In the genomic region with DNA sequence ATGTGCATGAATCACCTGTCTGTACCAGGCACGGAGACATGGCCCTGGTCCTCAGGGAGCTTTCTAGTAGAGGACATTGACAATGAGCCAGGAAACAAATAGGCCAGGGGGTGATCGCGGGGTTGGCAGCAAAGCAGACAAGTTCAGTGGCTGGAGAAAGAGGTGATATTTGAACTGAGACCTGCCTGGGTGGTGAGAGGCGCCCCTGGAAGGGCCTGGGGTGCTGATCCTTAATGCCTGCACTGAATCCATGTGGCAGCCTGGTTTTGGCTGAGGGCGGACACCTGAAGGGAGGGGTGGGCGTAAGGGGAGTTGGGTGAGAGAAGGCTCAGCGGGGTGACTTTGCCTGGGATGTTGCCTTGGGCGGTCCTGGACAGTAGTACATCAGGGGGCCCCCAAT, we compare ENCODE assay signal across 14 cellular contexts. TPM values are rescaled to one million over a fixed set of nuclear protein-coding genes. Genes with fewer than 3 reads are reported as not detected.
A peak's percentile ranks its signal among the peaks of the same experiment; 100 is the strongest.
DNase-seq lines count a peak whose midpoint lies in the region; ATAC-seq, FAIRE-seq and TF ChIP-seq lines count a peak whose summit lies in the region.
"Had no signal": no experiment of that assay in that cellular context is flagged by ENCODE, and none has a peak within 500 bp of the region (broad histone marks: within the 10 kb centered on the region; RNA-seq: fewer than 3 reads in every experiment).

No MANE protein-coding gene starts in this region.

- H3K23ac ChIP-seq in neuronal stem cell (ENCODE audit: low read depth, low read length, poor library complexity) = peak overlapping the region; percentile 43

- no peaks in the 10 kb centered on the region for H3K27me3 Mint-ChIP-seq in activated B cell treated with CpG ODN at 0.5 μM for 24 hours
- H3K27me3 Mint-ChIP-seq: T-cell had no signal

- H2AK5ac ChIP-seq in neuronal stem cell (ENCODE audit: low read depth, low read length) = no peak overlapping the region

- TF ChIP-seq POLR2A in HepG2 (IDR thresholded peaks at IDR 0.05; ENCODE audit: insufficient read depth in 1 of 2, low read depth in 2 of 2, low read length in 2 of 2) = no peak
- no peak for TF ChIP-seq POLR2A in right lobe of liver (IDR thresholded peaks at IDR 0.05)

- POLR2A ChIA-PET in HepG2 (lab: Yijun Ruan, JAX) (no interaction called here), activated B cell treated with CpG ODN at 0.5 μM for 24 hours (lab: Charles Lee) (interaction anchor here (0.9 to 1.5 kb wide), 4 partner anchors 13 to 505 kb away, joined by 3 to 6 read pairs (median 4); no protein-coding TSS in a partner anchor)

- H3K36me3 ChIP-seq in HepG2 (replicated peaks in 1 of 2; ENCODE audit: control insufficient read depth in 1 of 2, insufficient read depth in 2 of 2, low read length in 2 of 2) (peaks cover 7 to 38% of the 10 kb centered on the region in 2 experiments), right lobe of liver (peaks cover 0 to 16% (median 6%) of the 10 kb centered on the region in 4 donors), neuronal stem cell (replicated peaks in 1 of 2; ENCODE audit: control insufficient read depth in 2 of 2, insufficient read depth in 2 of 2, low read length in 2 of 2) (peaks cover 4 to 61% of the 10 kb centered on the region in 2 donors)

- no peak overlapping the region for H3K4ac ChIP-seq in neuronal stem cell (ENCODE audit: low read length)

- H3K27me3 ChIP-seq in HepG2 (ENCODE audit: control insufficient read depth in 1 of 2, insufficient read depth in 2 of 2, low read length in 2 of 2) = no peaks in the 10 kb centered on the region
- no peaks in the 10 kb centered on the region for H3K27me3 ChIP-seq in right lobe of liver
- no peaks in the 10 kb centered on the region for H3K27me3 ChIP-seq in neuronal stem cell (ENCODE audit: control insufficient read depth in 3 of 3, insufficient read depth in 3 of 3, low read depth in 1 of 3, low read length in 3 of 3)
- H3K27me3 ChIP-seq: SJSA1 had no signal

- H3K4me1 ChIP-seq in HepG2 (ENCODE audit: insufficient read depth, low read length) (no peaks in the 10 kb centered on the region), right lobe of liver (peaks cover 0 to 3% (median 0%) of the 10 kb centered on the region in 4 donors), neuronal stem cell (ENCODE audit: control insufficient read depth in 2 of 2, insufficient read depth in 1 of 2, low read depth in 1 of 2, low read length in 2 of 2) (no peaks in the 10 kb centered on the region)

- no peak overlapping the region for H3K18ac ChIP-seq in neuronal stem cell (ENCODE audit: low read length)

- H2BK120ac ChIP-seq in neuronal stem cell (ENCODE audit: low read depth, low read length) = no peak overlapping the region

- H3K9ac ChIP-seq in HepG2 (ENCODE audit: insufficient read depth, low read depth, low read length) (no peak overlapping the region), neuronal stem cell (ENCODE audit: low read depth, low read length, poor library complexity) (no peak overlapping the region)

- no peak overlapping the region for H2BK5ac ChIP-seq in neuronal stem cell (ENCODE audit: low read length)

- H4K91ac ChIP-seq in neuronal stem cell (ENCODE audit: low read depth, low read length, poor library complexity) = no peak overlapping the region

- H3K4me3 Mint-ChIP-seq in activated B cell treated with CpG ODN at 0.5 μM for 24 hours = no peak overlapping the region
- H3K4me3 Mint-ChIP-seq: CD14-positive monocyte; CD8-positive, alpha-beta memory T cell; T-cell had no signal

- H2AFZ ChIP-seq in HepG2 (ENCODE audit: low read length) (no peak overlapping the region), neuronal stem cell (ENCODE audit: low read length) (no peak overlapping the region)

- peaks cover 41% of the 10 kb centered on the region for H3K36me3 Mint-ChIP-seq in activated B cell treated with CpG ODN at 0.5 μM for 24 hours (ENCODE audit: low read depth)

- no peaks in the 10 kb centered on the region for H3K9me3 Mint-ChIP-seq in activated B cell treated with CpG ODN at 0.5 μM for 24 hours
- H3K9me3 Mint-ChIP-seq: CD14-positive monocyte, T-cell had no signal

- no peak overlapping the region for H4K8ac ChIP-seq in neuronal stem cell (ENCODE audit: low read depth, low read length)

- in situ Hi-C loops in HepG2 (cut with HindIII; ENCODE audit: extremely low pct_ligation_motif_present, low pct_unique_long_range_greater_than_20kb) = loop anchor here (5.0 kb wide), 1 partner anchor 650 kb away; no protein-coding TSS in a partner anchor

- intact Hi-C loops in HepG2 (cut with micrococcal nuclease; ENCODE audit: unreplicated experiment) (loop anchor here (1.0 kb wide), 1 partner anchor 648 kb away; no protein-coding TSS in a partner anchor), right lobe of liver (cut with DNase I) (loop anchor here in 1 of 2 donors (5.0 kb wide), 1 partner anchor 645 kb away; no protein-coding TSS in a partner anchor), activated B cell treated with CpG ODN at 0.5 μM for 24 hours (cut with micrococcal nuclease) (loop anchor here (1.0 to 5.0 kb wide), 5 partner anchors 187 to 648 kb away; a partner anchor contains a TSS)

- CTCF ChIA-PET in HepG2 (lab: Yijun Ruan, JAX; ENCODE audit: low intra/inter-chr PET ratio, low total read pairs) (interaction anchor here (2.2 kb wide), 1 partner anchor 649 kb away, joined by 14 read pairs; no protein-coding TSS in a partner anchor), activated B cell treated with CpG ODN at 0.5 μM for 24 hours (lab: Charles Lee) (interaction anchor here (0.9 to 7.7 kb wide), 24 partner anchors 9 to 981 kb away, joined by 3 to 116 read pairs (median 4); no protein-coding TSS in a partner anchor)

- H3K4me2 ChIP-seq in HepG2 (ENCODE audit: low read depth, low read length) = no peak overlapping the region
- no peak overlapping the region for H3K4me2 ChIP-seq in neuronal stem cell (ENCODE audit: insufficient read depth, low read length, poor library complexity, severe bottlenecking)

- no peak overlapping the region for H3K14ac ChIP-seq in neuronal stem cell (ENCODE audit: low read length)

- ATAC-seq in HepG2 = no peak
- ATAC-seq in right lobe of liver = no peak
- ATAC-seq in activated B cell treated with CpG ODN at 0.5 μM for 24 hours (ENCODE audit: low read depth) = no peak
- ATAC-seq in GM19324 (IDR thresholded peaks at IDR 0.05; ENCODE audit: low FRiP score, unreplicated experiment) = no peak
- ATAC-seq in activated CD4-positive, CD25-positive, alpha-beta regulatory T cell treated with anti-CD3 and anti-CD28 coated beads, Interleukin-2, amount 50 U/mL, for 24 hours = no peak

- H3K79me2 ChIP-seq in HepG2 (ENCODE audit: insufficient read depth, low read length) = no peaks in the 10 kb centered on the region

- H3K4me3 ChIP-seq in HepG2 (replicated peaks in 1 of 3; ENCODE audit: insufficient read depth in 1 of 3, low read depth in 2 of 3, low read length in 3 of 3) (no peak overlapping the region), right lobe of liver (no peak overlapping the region), neuronal stem cell (ENCODE audit: low read length in 2 of 2) (no peak overlapping the region)
- H3K4me3 ChIP-seq: SJSA1 had no signal

- H3K79me1 ChIP-seq in neuronal stem cell (ENCODE audit: low read depth, low read length) = no peaks in the 10 kb centered on the region

- DNase-seq in HepG2 (ENCODE audit: low spot score) = no peak
- no peak for DNase-seq in right lobe of liver
- DNase-seq in activated B cell treated with CpG ODN at 0.5 μM for 24 hours = no peak
- no peak for DNase-seq in neuronal stem cell (ENCODE audit: low spot score)
- DNase-seq in substantia nigra (lab: John Stamatoyannopoulos, UW) = no peak
- no peak for DNase-seq in HPDE6-E6E7 (ENCODE audit: extremely low spot score)
- DNase-seq: DMS 273 treated with DMSO at 0.1 percent for 48 hours had no signal

- H2BK15ac ChIP-seq in neuronal stem cell (ENCODE audit: low read length) = no peak overlapping the region

- peak overlapping the region; percentile 38 for H3K27ac Mint-ChIP-seq in activated B cell treated with CpG ODN at 0.5 μM for 24 hours
- H3K27ac Mint-ChIP-seq: T-cell had no signal

- FAIRE-seq in HepG2 (lab: Jason Lieb, UNC) = no peak
- FAIRE-seq: HTR-8/SVneo had no signal

- TF ChIP-seq EP300 in HepG2 (IDR thresholded peaks at IDR 0.05; ENCODE audit: low read depth in 2 of 2, low read length in 2 of 2) (no peak), HepG2 (CRISPR knock-in tag; IDR thresholded peaks at IDR 0.05; ENCODE audit: borderline replicate concordance) (no peak)

- WGBS in HepG2 (ENCODE audit: low lambda C conversion rate) = 97% methylated on average over 8 of the region's 8 CpGs
- 58% methylated on average over 2 of the region's 8 CpGs for WGBS in right lobe of liver (ENCODE audit: insufficient coverage, low coverage, low lambda C conversion rate, missing lambda C conversion rate)
- WGBS in neuronal stem cell (ENCODE audit: extremely low coverage in 2 of 2, insufficient read length in 2 of 2, insufficient replicate concordance in 1 of 2), 2 donors = no CpG with 5 or more reads among the region's 8 CpGs

- peaks cover 11% of the 10 kb centered on the region for H3K4me1 Mint-ChIP-seq in activated B cell treated with CpG ODN at 0.5 μM for 24 hours

- no peaks in the 10 kb centered on the region for H4K20me1 ChIP-seq in HepG2 (ENCODE audit: insufficient read depth, low read length)

- H3K27ac ChIP-seq in HepG2 (ENCODE audit: extremely low read length, insufficient read depth, low read length) (no peak overlapping the region), right lobe of liver (no peak overlapping the region), neuronal stem cell (replicated peaks; ENCODE audit: low read length) (no peak overlapping the region), substantia nigra (ENCODE audit: low read depth, low read length, poor library complexity, severe bottlenecking) (peak overlapping the region; percentile 50)
- H3K27ac ChIP-seq: SJSA1 had no signal

- TF ChIP-seq RAD21 in HepG2 (CRISPR knock-in tag; IDR thresholded peaks at IDR 0.05) = no peak

- BruUV-seq in HepG2 (replicated peaks; lab: Mats Ljungman, UMichigan) = no TSS peak

- no peak overlapping the region for H2BK12ac ChIP-seq in neuronal stem cell (ENCODE audit: low read length)

- no peak for TF ChIP-seq CTCF in HepG2 (CRISPR knock-in tag; IDR thresholded peaks at IDR 0.05)
- no peak for TF ChIP-seq CTCF in right lobe of liver (IDR thresholded peaks at IDR 0.05)
- TF ChIP-seq CTCF in activated B cell treated with CpG ODN at 0.5 μM for 24 hours (IDR thresholded peaks at IDR 0.05) = no peak

- no peaks in the 10 kb centered on the region for H3K9me3 ChIP-seq in HepG2 (ENCODE audit: low read length)
- no peaks in the 10 kb centered on the region for H3K9me3 ChIP-seq in right lobe of liver
- no peaks in the 10 kb centered on the region for H3K9me3 ChIP-seq in neuronal stem cell (replicated peaks in 1 of 2; ENCODE audit: control insufficient read depth in 2 of 2, insufficient read depth in 1 of 2, low read depth in 1 of 2, low read length in 2 of 2)
- H3K9me3 ChIP-seq: SJSA1 had no signal

RNA-seq across cellular contexts. Expression of a gene that starts 35.9 kb away (rescaled TPM):
- total RNA-seq in HepG2 (2016; rRNA removed; fragmentation: Illumina TruSeq; extraction: Trizol) (17.6 and 17.9 TPM in 2 replicates), right lobe of liver (1 to 10 TPM; 3.7 to 7.6 (median 3.9) TPM), activated B cell treated with CpG ODN at 0.5 μM for 24 hours (17.4 and 21.8 TPM in 2 replicates)
- 1.1 and 1.6 TPM in 2 replicates for total RNA-seq in HepG2 (2016; cell fraction: cytosol; rRNA removed; fragmentation: Illumina TruSeq; extraction: Trizol; ENCODE audit: low read depth)
- total RNA-seq in HepG2 (2016; cell fraction: insoluble cytoplasmic fraction; rRNA removed; fragmentation: Illumina TruSeq; extraction: Trizol) = 17.2 and 17.6 TPM in 2 replicates
- total RNA-seq in HepG2 (2016; cell fraction: membrane; rRNA removed; fragmentation: Illumina TruSeq; extraction: Trizol) = 4.1 and 4.2 TPM in 2 replicates
- total RNA-seq in HepG2 (2016; cell fraction: nucleus; rRNA removed; fragmentation: Illumina TruSeq; extraction: Trizol) = 18.1 and 23.3 TPM in 2 replicates
- polyA plus RNA-seq in HepG2 (2011; rRNA removed) = 3.9 and 4.0 TPM in 2 replicates
- polyA plus RNA-seq in HepG2 (2011; cell fraction: cytosol; rRNA removed) = 3.3 and 4.5 TPM in 2 replicates
- polyA plus RNA-seq in HepG2 (2011; cell fraction: nucleus; rRNA removed) = 5.7 and 6.2 TPM in 2 replicates
- polyA plus RNA-seq in HepG2 (2012) = 4.1 and 5.4 TPM in 2 replicates
- polyA plus RNA-seq in HepG2 (2016; cell fraction: cytosol; fragmentation: Illumina TruSeq; extraction: Trizol; ENCODE audit: low read depth) = 0.28 and 0.29 TPM in 2 replicates
- 8.1 and 9.3 TPM in 2 replicates for polyA plus RNA-seq in HepG2 (2016; cell fraction: insoluble cytoplasmic fraction; fragmentation: Illumina TruSeq; extraction: Trizol; ENCODE audit: low read depth)
- polyA plus RNA-seq in HepG2 (2016; cell fraction: membrane; fragmentation: Illumina TruSeq; extraction: Trizol; ENCODE audit: low read depth) = 0.63 and 0.86 TPM in 2 replicates
- polyA plus RNA-seq in HepG2 (2016; cell fraction: nucleus; fragmentation: Illumina TruSeq; extraction: Trizol; ENCODE audit: insufficient read depth, low read depth) = 15.0 and 20.4 TPM in 2 replicates
- 21.0 and 54.3 TPM in 2 replicates for polyA minus RNA-seq in HepG2 (2011; rRNA and poly(A)+ RNA removed; ENCODE audit: low replicate concordance)
- 5.5 and 8.0 TPM in 2 replicates for polyA minus RNA-seq in HepG2 (2011; cell fraction: cytosol; rRNA and poly(A)+ RNA removed)
- polyA minus RNA-seq in HepG2 (2011; cell fraction: nucleus; rRNA and poly(A)+ RNA removed) = 20.3 and 25.4 TPM in 2 replicates
- polyA plus RNA-seq in neuronal stem cell (2013, experiment 1 of 2) = 4.5 TPM
- 4.6 TPM for polyA plus RNA-seq in neuronal stem cell (2013, experiment 2 of 2)

RNA-seq across cellular contexts. Expression of a gene that starts 36.0 kb away (rescaled TPM):
- total RNA-seq in HepG2 (2016; rRNA removed; fragmentation: Illumina TruSeq; extraction: Trizol) = 16.8 and 18.2 TPM in 2 replicates
- total RNA-seq in HepG2 (2016; cell fraction: cytosol; rRNA removed; fragmentation: Illumina TruSeq; extraction: Trizol; ENCODE audit: low read depth) = 3.1 and 3.3 TPM in 2 replicates
- total RNA-seq in HepG2 (2016; cell fraction: insoluble cytoplasmic fraction; rRNA removed; fragmentation: Illumina TruSeq; extraction: Trizol) = 16.0 and 19.8 TPM in 2 replicates
- 15.0 and 16.4 TPM in 2 replicates for total RNA-seq in HepG2 (2016; cell fraction: membrane; rRNA removed; fragmentation: Illumina TruSeq; extraction: Trizol)
- 14.5 and 15.1 TPM in 2 replicates for total RNA-seq in HepG2 (2016; cell fraction: nucleus; rRNA removed; fragmentation: Illumina TruSeq; extraction: Trizol)
- polyA plus RNA-seq in HepG2 (2011; rRNA removed) = 10.8 and 12.2 TPM in 2 replicates
- polyA plus RNA-seq in HepG2 (2011; cell fraction: cytosol; rRNA removed) = 9.5 and 9.7 TPM in 2 replicates
- 8.8 and 12.5 TPM in 2 replicates for polyA plus RNA-seq in HepG2 (2011; cell fraction: nucleus; rRNA removed)
- polyA plus RNA-seq in HepG2 (2012) = 7.0 and 7.1 TPM in 2 replicates
- 2.1 and 3.0 TPM in 2 replicates for polyA plus RNA-seq in HepG2 (2016; cell fraction: cytosol; fragmentation: Illumina TruSeq; extraction: Trizol; ENCODE audit: low read depth)
- 15.3 and 17.3 TPM in 2 replicates for polyA plus RNA-seq in HepG2 (2016; cell fraction: insoluble cytoplasmic fraction; fragmentation: Illumina TruSeq; extraction: Trizol; ENCODE audit: low read depth)
- polyA plus RNA-seq in HepG2 (2016; cell fraction: membrane; fragmentation: Illumina TruSeq; extraction: Trizol; ENCODE audit: low read depth) = 9.5 and 9.9 TPM in 2 replicates
- 18.4 and 20.6 TPM in 2 replicates for polyA plus RNA-seq in HepG2 (2016; cell fraction: nucleus; fragmentation: Illumina TruSeq; extraction: Trizol; ENCODE audit: insufficient read depth, low read depth)
- polyA minus RNA-seq in HepG2 (2011; rRNA and poly(A)+ RNA removed; ENCODE audit: low replicate concordance) = 27.2 and 62.1 TPM in 2 replicates
- 7.0 and 7.6 TPM in 2 replicates for polyA minus RNA-seq in HepG2 (2011; cell fraction: cytosol; rRNA and poly(A)+ RNA removed)
- polyA minus RNA-seq in HepG2 (2011; cell fraction: nucleus; rRNA and poly(A)+ RNA removed) = 19.6 and 22.8 TPM in 2 replicates
- 10 to 100 TPM in 3 of 6 experiments, 1 to 10 TPM in 3; 7.6 to 14.0 (median 9.9) TPM for total RNA-seq in right lobe of liver
- total RNA-seq in activated B cell treated with CpG ODN at 0.5 μM for 24 hours = 22.0 and 24.4 TPM in 2 replicates
- 13.9 TPM for polyA plus RNA-seq in neuronal stem cell (2013, experiment 1 of 2)
- 14.3 TPM for polyA plus RNA-seq in neuronal stem cell (2013, experiment 2 of 2)
